11 cellular contexts compared by ENCODE assay signal in genomic region chr4:188127157-188127874, GRCh38. TPM values are rescaled to one million over a fixed set of nuclear protein-coding genes. Genes with fewer than 3 reads are reported as not detected.
DNase-seq lines count a peak whose midpoint lies in the region; ATAC-seq and TF ChIP-seq lines count a peak whose summit lies in the region.
"Had no signal": no experiment of that assay in that cellular context is flagged by ENCODE, and none has a peak within 500 bp of the region (broad histone marks: within the 10 kb centered on the region; RNA-seq: fewer than 3 reads in every experiment).

No MANE protein-coding gene starts in this region.

- no peak overlapping the region for H3K18ac ChIP-seq in mesenchymal stem cell (ENCODE audit: low read depth in 1 of 2, low read length in 2 of 2)

- no peak overlapping the region for H2BK5ac ChIP-seq in mesenchymal stem cell (ENCODE audit: low read depth, low read length, poor library complexity, severe bottlenecking)

- no peak overlapping the region for H3K14ac ChIP-seq in mesenchymal stem cell (ENCODE audit: low read length in 2 of 2)

- no peak overlapping the region for H2BK120ac ChIP-seq in mesenchymal stem cell (ENCODE audit: low read depth, low read length)

- no peak overlapping the region for H3K4me3 ChIP-seq in astrocyte of the spinal cord (ENCODE audit: low read depth, low read length)
- no peak overlapping the region for H3K4me3 ChIP-seq in mesenchymal stem cell (ENCODE audit: insufficient read depth in 1 of 2, low read depth in 1 of 2, low read length in 2 of 2)
- no peak overlapping the region for H3K4me3 ChIP-seq in ascending aorta
- H3K4me3 ChIP-seq in lower lobe of right lung = no peak overlapping the region
- H3K4me3 ChIP-seq: Peyer's patch had no signal

- no peaks in the 10 kb centered on the region for H3K9me3 ChIP-seq in mesenchymal stem cell (ENCODE audit: control insufficient read depth, low read length)
- no peaks in the 10 kb centered on the region for H3K9me3 ChIP-seq in ascending aorta
- no peaks in the 10 kb centered on the region for H3K9me3 ChIP-seq in lower lobe of right lung
- H3K9me3 ChIP-seq: Peyer's patch had no signal

- TF ChIP-seq CTCF in astrocyte of the spinal cord (IDR thresholded peaks at IDR 0.05; ENCODE audit: low read depth, low read length) (no peak), ascending aorta (IDR thresholded peaks at IDR 0.05) (no peak), lower lobe of right lung (IDR thresholded peaks at IDR 0.05) (no peak)

- H4K91ac ChIP-seq in mesenchymal stem cell (ENCODE audit: low read length) = no peak overlapping the region

- DNase-seq in AG08396 (ENCODE audit: low spot score) = peak; percentile 26
- peak; percentile 50 for DNase-seq in HK-2 (ENCODE audit: unreplicated experiment)
- DNase-seq in astrocyte of the spinal cord (ENCODE audit: low read depth, low spot score) = peak; percentile 41
- DNase-seq in mesenchymal stem cell = peak; percentile 92
- DNase-seq in ascending aorta (ENCODE audit: low spot score in 2 of 2) = no peak
- no peak for DNase-seq in lower lobe of right lung
- DNase-seq: DMS53, Karpas-422, Peyer's patch had no signal

- H3K36me3 ChIP-seq in mesenchymal stem cell (ENCODE audit: control insufficient read depth in 1 of 2, insufficient read depth in 2 of 2, low read depth in 1 of 2, low read length in 2 of 2) (no peaks in the 10 kb centered on the region), ascending aorta (no peaks in the 10 kb centered on the region), lower lobe of right lung (no peaks in the 10 kb centered on the region)
- H3K36me3 ChIP-seq: Peyer's patch had no signal

- H4K8ac ChIP-seq in mesenchymal stem cell (ENCODE audit: low read length) = peak overlapping the region; percentile 29

- H2AK5ac ChIP-seq in mesenchymal stem cell (ENCODE audit: low read length, severe bottlenecking) = no peak overlapping the region

- no peaks in the 10 kb centered on the region for H3K27me3 ChIP-seq in mesenchymal stem cell (ENCODE audit: control insufficient read depth in 1 of 2, insufficient read depth in 1 of 2, low read length in 2 of 2)
- no peaks in the 10 kb centered on the region for H3K27me3 ChIP-seq in ascending aorta
- H3K27me3 ChIP-seq in lower lobe of right lung (ENCODE audit: low read depth) = no peaks in the 10 kb centered on the region
- H3K27me3 ChIP-seq: Peyer's patch had no signal

- 68% methylated on average over 5 of the region's 6 CpGs for WGBS in mesenchymal stem cell

- no peaks in the 10 kb centered on the region for H3K79me1 ChIP-seq in mesenchymal stem cell (replicated peaks; ENCODE audit: low read length, poor library complexity, severe bottlenecking)

- H3K4me1 ChIP-seq in mesenchymal stem cell (ENCODE audit: control insufficient read depth, insufficient read depth, low read depth, low read length) (peaks cover 5% of the 10 kb centered on the region), ascending aorta (no peaks in the 10 kb centered on the region), lower lobe of right lung (no peaks in the 10 kb centered on the region)
- H3K4me1 ChIP-seq: Peyer's patch had no signal

- no peak overlapping the region for H2BK15ac ChIP-seq in mesenchymal stem cell (ENCODE audit: low read depth, poor library complexity, severe bottlenecking)

- H3K9ac ChIP-seq in mesenchymal stem cell (ENCODE audit: low read length) = peak overlapping the region; percentile 62

- ATAC-seq in lower lobe of right lung (no peak), GM21737 (IDR thresholded peaks at IDR 0.05; ENCODE audit: unreplicated experiment) (no peak), HG02678 (IDR thresholded peaks at IDR 0.05; ENCODE audit: unreplicated experiment) (no peak)

- H2AFZ ChIP-seq in mesenchymal stem cell (ENCODE audit: low read depth, low read length) = no peak overlapping the region

- intact Hi-C loops in ascending aorta (cut with DNase I) (no loop called here), lower lobe of right lung (cut with DNase I) (no loop called here)

- H3K27ac ChIP-seq in mesenchymal stem cell (ENCODE audit: low read length, poor library complexity, severe bottlenecking) (peak overlapping the region; percentile 65), ascending aorta (no peak overlapping the region), lower lobe of right lung (no peak overlapping the region)
- H3K27ac ChIP-seq: Peyer's patch had no signal

- H3K4me2 ChIP-seq in mesenchymal stem cell (ENCODE audit: low read length, poor library complexity, severe bottlenecking) = peak overlapping the region; percentile 8

- no peak overlapping the region for H3K23ac ChIP-seq in mesenchymal stem cell (ENCODE audit: low read length in 2 of 2)

- peak overlapping the region in 1 of 2 experiments; percentile 46 for H2BK12ac ChIP-seq in mesenchymal stem cell (ENCODE audit: low read length in 2 of 2)

- H3K4ac ChIP-seq in mesenchymal stem cell (ENCODE audit: low read depth in 1 of 2, low read length in 2 of 2) = no peak overlapping the region

- in situ Hi-C loops in astrocyte of the spinal cord (cut with HindIII; ENCODE audit: low sequenced_read_pairs) = no loop called here

RNA-seq across cellular contexts. Expression of gene TRIML1, which starts 11.9 kb away (rescaled TPM):
- polyA plus RNA-seq in mesenchymal stem cell (2013, experiment 1 of 2) = not detected
- not detected for polyA plus RNA-seq in mesenchymal stem cell (2013, experiment 2 of 2)
- not detected for total RNA-seq in ascending aorta
- total RNA-seq in lower lobe of right lung = not detected
- total RNA-seq: Peyer's patch had no signal

RNA-seq across cellular contexts. Expression of gene TRIML2, which starts 17.9 kb away (rescaled TPM):
- polyA plus RNA-seq in mesenchymal stem cell (2013, experiment 1 of 2) = 0.08 TPM
- polyA plus RNA-seq in mesenchymal stem cell (2013, experiment 2 of 2) = 0.27 TPM
- not detected for total RNA-seq in ascending aorta
- total RNA-seq in lower lobe of right lung = not detected
- total RNA-seq: Peyer's patch had no signal

Comparison
In these comparisons a context has a peak if more than half of its experiments do, and no peak if none do; other contexts are left out.
1. DNase-seq: peak in AG08396 (single experiment), HK-2 (single experiment), astrocyte of the spinal cord (single experiment) and mesenchymal stem cell (single experiment); none in ascending aorta (0 of 2) and lower lobe of right lung (single experiment).